ENCODE assay signal across 9 cellular contexts in the genomic region with DNA sequence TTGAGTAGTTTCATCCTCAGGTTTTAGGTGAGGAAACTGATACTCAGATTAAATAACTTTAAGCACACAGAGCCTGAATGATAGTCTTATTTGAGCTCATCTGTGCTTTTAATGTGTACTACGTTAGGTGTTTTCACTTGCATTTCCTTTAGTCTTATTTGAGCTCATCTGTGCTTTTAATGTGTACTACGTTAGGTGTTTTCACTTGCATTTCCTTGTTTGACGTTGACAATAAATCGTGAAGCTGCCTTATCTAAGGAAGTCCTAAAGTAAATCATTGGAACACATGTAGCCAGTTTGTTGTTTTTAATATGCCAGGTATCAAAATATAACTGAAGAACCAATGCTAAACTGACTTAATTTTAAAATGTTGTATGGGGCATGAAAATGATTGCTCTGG. TPM values are rescaled to one million over a fixed set of nuclear protein-coding genes. Genes with fewer than 3 reads are reported as not detected.
A peak's percentile ranks its signal among the peaks of the same experiment; 100 is the strongest.
DNase-seq lines count a peak whose midpoint lies in the region; TF ChIP-seq lines count a peak whose summit lies in the region.
"Had no signal": no experiment of that assay in that cellular context is flagged by ENCODE, and none has a peak within 500 bp of the region (broad histone marks: within the 10 kb centered on the region; RNA-seq: fewer than 3 reads in every experiment).

No MANE protein-coding gene starts in this region.

- no peak for TF ChIP-seq CTCF in AG04449 (IDR thresholded peaks at IDR 0.05; ENCODE audit: insufficient read depth, low read length, missing control alignments)
- TF ChIP-seq CTCF in mammary epithelial cell (conservative IDR thresholded peaks at IDR 0.05 in 1 of 2, IDR thresholded peaks at IDR 0.05 in 1 of 2; ENCODE audit: extremely low read depth in 1 of 2, insufficient read depth in 1 of 2, low read depth in 1 of 2, low read length in 2 of 2) = no peak

- H4K20me1 ChIP-seq in mammary epithelial cell (ENCODE audit: insufficient read depth, low read length) = peaks cover 15% of the 10 kb centered on the region

- POLR2A ChIA-PET in AG04449 (lab: Yijun Ruan, JAX) = interaction anchor here (0.7 to 1.1 kb wide), 2 partner anchors 10 to 74 kb away, joined by 4 read pairs; a partner anchor contains a TSS

- H3K36me3 ChIP-seq in HUES64 (ENCODE audit: insufficient read depth, low read length) (peaks cover 3% of the 10 kb centered on the region; the same call in 1 of the 2 replicates), mammary epithelial cell (ENCODE audit: insufficient read depth, low read length) (peaks cover 4% of the 10 kb centered on the region), mucosa of rectum (ENCODE audit: control insufficient read depth in 2 of 2, insufficient read depth in 2 of 2, low read length in 2 of 2) (peaks cover 0 to 4% of the 10 kb centered on the region in 2 donors)

- BruUV-seq in mammary epithelial cell (replicated peaks; lab: Mats Ljungman, UMichigan) = no TSS peak

- in situ Hi-C loops in mammary epithelial cell (cut with MboI; ENCODE audit: low sequenced_read_pairs in 2 of 2) = loop anchor here in 1 of 2 donors (25.0 kb wide), 1 partner anchor 250 kb away; no protein-coding TSS in a partner anchor

- H2AFZ ChIP-seq in mammary epithelial cell (ENCODE audit: low read depth, low read length) = no peak overlapping the region

- CTCF ChIA-PET in AG04449 (lab: Yijun Ruan, JAX) = interaction anchor here (0.9 to 2.8 kb wide), 3 partner anchors 9 to 254 kb away, joined by 3 to 10 read pairs (median 8); no protein-coding TSS in a partner anchor
- CTCF ChIA-PET in mammary epithelial cell (lab: Charles Lee; ENCODE audit: low non-redundant PET) = interaction anchor here (0.6 kb wide), 1 partner anchor 1904 kb away, joined by 3 read pairs; no protein-coding TSS in a partner anchor

- H3K4me2 ChIP-seq in mammary epithelial cell (ENCODE audit: insufficient read depth, low read depth, low read length) = peak overlapping the region; percentile 95

- DNase-seq in AG04449 (ENCODE audit: low read depth, low spot score) = no peak
- no peak for DNase-seq in mammary epithelial cell
- no peak for DNase-seq in SIG-M5 (lab: John Stamatoyannopoulos, UW)
- no peak for DNase-seq in KG1 (lab: John Stamatoyannopoulos, UW)
- no peak for DNase-seq in MV-4-11 (lab: John Stamatoyannopoulos, UW)
- DNase-seq in NCI-H187 (lab: John Stamatoyannopoulos, UW) = no peak
- DNase-seq: kidney glomerular epithelial cell had no signal

- dilution Hi-C loops in mammary epithelial cell (cut with HindIII; ENCODE audit: low sequenced_read_pairs) = no loop called here

- H3K27me3 ChIP-seq in HUES64 (ENCODE audit: insufficient read depth, low read length) = no peaks in the 10 kb centered on the region
- H3K27me3 ChIP-seq in mammary epithelial cell (ENCODE audit: insufficient read depth, low read length) = no peaks in the 10 kb centered on the region
- H3K27me3 ChIP-seq in mucosa of rectum (ENCODE audit: control insufficient read depth in 2 of 2, insufficient read depth in 2 of 2, low read length in 2 of 2) = no peaks in the 10 kb centered on the region

- H3K9me3 ChIP-seq in HUES64 (ENCODE audit: insufficient read depth, low read depth, low read length) (no peaks in the 10 kb centered on the region), mammary epithelial cell (replicated peaks; ENCODE audit: insufficient read depth, low read length) (no peaks in the 10 kb centered on the region), mucosa of rectum (ENCODE audit: control insufficient read depth in 2 of 2, low read length in 2 of 2) (no peaks in the 10 kb centered on the region)

- peaks cover 40% of the 10 kb centered on the region for H3K4me1 ChIP-seq in HUES64 (ENCODE audit: insufficient read depth, low read length)
- peaks cover 45% of the 10 kb centered on the region for H3K4me1 ChIP-seq in mammary epithelial cell (ENCODE audit: insufficient read depth, low read length)
- peaks cover 31 to 38% of the 10 kb centered on the region in 2 donors for H3K4me1 ChIP-seq in mucosa of rectum (ENCODE audit: control insufficient read depth in 2 of 2, insufficient read depth in 2 of 2, low read length in 2 of 2)

- H3K27ac ChIP-seq in HUES64 (ENCODE audit: low read depth, low read length) = no peak overlapping the region
- H3K27ac ChIP-seq in mammary epithelial cell (ENCODE audit: insufficient read depth, low read depth, low read length) = peak overlapping the region; percentile 96
- H3K27ac ChIP-seq in mucosa of rectum (ENCODE audit: low read depth in 2 of 2, low read length in 2 of 2) = peak overlapping the region; percentile 99

- intact Hi-C loops in mammary epithelial cell (cut with micrococcal nuclease) = no loop called here

- 87% methylated on average over 4 of the region's 4 CpGs for WGBS in HUES64
- WGBS in mammary epithelial cell (ENCODE audit: low coverage, missing lambda C conversion rate) = 14% methylated on average over 4 of the region's 4 CpGs

- H3K9ac ChIP-seq in HUES64 (ENCODE audit: low read depth, low read length) (no peak overlapping the region), mammary epithelial cell (ENCODE audit: insufficient read depth, low read length) (peak overlapping the region; percentile 99), mucosa of rectum (ENCODE audit: low read depth in 1 of 2, low read length in 2 of 2) (peak overlapping the region; percentile 97)

- H3K4me3 ChIP-seq in AG04449 (ENCODE audit: low read depth, low read length) (peak overlapping the region; percentile 84), HUES64 (ENCODE audit: low read length) (peak overlapping the region; percentile 90), mammary epithelial cell (replicated peaks in 1 of 3; ENCODE audit: insufficient read depth in 1 of 3, low read depth in 2 of 3, low read length in 3 of 3) (peak overlapping the region; percentile 67 to 100 (median 99)), mucosa of rectum (ENCODE audit: low read length in 2 of 2) (peak overlapping the region; percentile 86 to 96)

- peaks cover 70% of the 10 kb centered on the region for H3K79me2 ChIP-seq in mammary epithelial cell (ENCODE audit: insufficient read depth, low read length)

RNA-seq across cellular contexts. Expression of a gene that starts 2.0 kb away (rescaled TPM):
- 124 TPM for polyA plus RNA-seq in HUES64 (2013, experiment 1 of 2)
- 134 TPM for polyA plus RNA-seq in HUES64 (2013, experiment 2 of 2)
- 100 to 1,000 TPM; 140 to 188 TPM for total RNA-seq in mammary epithelial cell
- 175 TPM for polyA plus RNA-seq in mammary epithelial cell
- 53.9 TPM for polyA minus RNA-seq in mammary epithelial cell
